8 cellular contexts compared by ENCODE assay signal in the genomic region with DNA sequence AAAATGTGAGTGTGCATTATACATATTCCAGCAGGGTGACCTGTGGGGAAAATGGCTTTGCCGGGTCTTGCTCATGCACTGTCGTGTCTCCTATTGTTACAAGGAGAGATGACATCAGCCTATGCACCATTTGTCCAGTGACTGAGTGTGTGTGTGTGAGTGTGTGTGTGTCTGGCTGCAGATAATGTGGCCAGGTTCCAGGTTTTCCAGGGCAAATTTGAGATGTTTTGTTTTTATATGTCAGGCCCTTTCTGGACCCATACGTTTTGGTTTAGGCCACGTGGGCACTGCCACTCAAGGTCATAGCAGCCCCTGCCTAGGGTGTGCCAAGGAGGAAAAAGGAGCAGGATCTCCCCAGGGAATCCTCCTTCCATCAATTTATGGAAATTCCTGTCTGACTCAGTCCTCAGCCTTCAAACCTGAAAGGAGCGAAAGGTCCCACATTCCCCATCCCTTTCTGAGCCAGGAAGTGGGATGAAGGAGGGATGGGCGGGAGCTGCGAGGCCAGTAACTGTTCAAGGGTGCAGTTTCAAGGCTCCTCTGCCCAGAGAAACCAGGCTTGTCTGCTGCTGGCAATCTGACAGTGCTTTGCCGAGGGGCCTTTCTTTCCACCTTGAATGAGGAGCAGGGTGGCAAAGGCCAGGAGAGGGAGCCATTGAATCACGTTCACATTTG.
DNase-seq lines count a peak whose midpoint lies in the region; ATAC-seq and TF ChIP-seq lines count a peak whose summit lies in the region.

No MANE protein-coding gene starts in this region.

- H3K36me3 ChIP-seq in SU-DHL-6 (ENCODE audit: low read length), result no peaks in the 10 kb centered on the region
- no peaks in the 10 kb centered on the region for H3K36me3 ChIP-seq in CD8-positive, alpha-beta T cell (ENCODE audit: insufficient read depth, low read length)

- H3K4me2 ChIP-seq in SU-DHL-6 (ENCODE audit: low read depth, low read length, poor library complexity, severe bottlenecking), result no peak overlapping the region

- H2AFZ ChIP-seq in SU-DHL-6 (ENCODE audit: low read depth, low read length, severe bottlenecking), result no peak overlapping the region

- H3K79me2 ChIP-seq in SU-DHL-6 (ENCODE audit: insufficient read depth, low read length), result no peaks in the 10 kb centered on the region

- H3K9me3 Mint-ChIP-seq in activated T-cell treated with anti-CD3 and anti-CD28 coated beads, Interleukin-2, amount 50 U/mL, for 72 hours, result no peaks in the 10 kb centered on the region
- H3K9me3 Mint-ChIP-seq in activated T-cell treated with anti-CD3 and anti-CD28 coated beads, Interleukin-2, amount 50 U/mL, for 4 hours, result no peaks in the 10 kb centered on the region
- H3K9me3 Mint-ChIP-seq in CD8-positive, alpha-beta T cell, result no peaks in the 10 kb centered on the region

- ATAC-seq in activated T-cell treated with anti-CD3 and anti-CD28 coated beads, Interleukin-2, amount 50 U/mL, for 72 hours (replicated peaks in 1 of 2), result peak; percentile 14 to 39
- no peak for ATAC-seq in activated T-cell treated with anti-CD3 and anti-CD28 coated beads, Interleukin-2, amount 50 U/mL, for 4 hours
- ATAC-seq in foreskin keratinocyte (peak; percentile 81), HG03571 (IDR thresholded peaks at IDR 0.05; ENCODE audit: unreplicated experiment) (no peak)
- no peak for ATAC-seq in CD8-positive, alpha-beta T cell

- TF ChIP-seq CTCF in SU-DHL-6 (IDR thresholded peaks at IDR 0.05; ENCODE audit: insufficient read depth, low read length, poor library complexity, severe bottlenecking) (peak; percentile 17), foreskin keratinocyte (conservative IDR thresholded peaks at IDR 0.05) (peak; percentile 82)
- TF ChIP-seq CTCF in CD8-positive, alpha-beta T cell (IDR thresholded peaks at IDR 0.05), result no peak

- no peak overlapping the region for H3K27ac Mint-ChIP-seq in activated T-cell treated with anti-CD3 and anti-CD28 coated beads, Interleukin-2, amount 50 U/mL, for 72 hours
- no peak overlapping the region for H3K27ac Mint-ChIP-seq in CD8-positive, alpha-beta T cell

- H3K27ac ChIP-seq in SU-DHL-6 (ENCODE audit: low read depth, low read length) (no peak overlapping the region), foreskin keratinocyte (peak overlapping the region; percentile 3)
- no peak overlapping the region for H3K27ac ChIP-seq in CD8-positive, alpha-beta T cell (ENCODE audit: low read depth, low read length)

- CTCF ChIA-PET in CD8-positive, alpha-beta T cell (lab: Charles Lee), result interaction anchor here (0.7 to 0.9 kb wide), 2 partner anchors 12 to 251 kb away, joined by 3 read pairs; no protein-coding TSS in a partner anchor

- H3K4me1 Mint-ChIP-seq in activated T-cell treated with anti-CD3 and anti-CD28 coated beads, Interleukin-2, amount 50 U/mL, for 72 hours (ENCODE audit: low read depth), result peaks cover 5% of the 10 kb centered on the region
- no peaks in the 10 kb centered on the region for H3K4me1 Mint-ChIP-seq in activated T-cell treated with anti-CD3 and anti-CD28 coated beads, Interleukin-2, amount 50 U/mL, for 4 hours (ENCODE audit: low read depth)
- peaks cover 5% of the 10 kb centered on the region for H3K4me1 Mint-ChIP-seq in CD8-positive, alpha-beta T cell (ENCODE audit: low read depth)

- no peaks in the 10 kb centered on the region for H3K27me3 ChIP-seq in SU-DHL-6 (ENCODE audit: low read length)
- H3K27me3 ChIP-seq in foreskin keratinocyte, result peaks cover 7% of the 10 kb centered on the region
- peaks cover 4% of the 10 kb centered on the region for H3K27me3 ChIP-seq in CD8-positive, alpha-beta T cell (ENCODE audit: insufficient read depth, low read length)

- intact Hi-C loops in CD8-positive, alpha-beta T cell (cut with DNase I, micrococcal nuclease), result loop anchor here in 1 of 2 experiments (5.0 kb wide), 2 partner anchors 151 to 921 kb away; no protein-coding TSS in a partner anchor

- peaks cover 11% of the 10 kb centered on the region for H3K4me1 ChIP-seq in foreskin keratinocyte
- no peaks in the 10 kb centered on the region for H3K4me1 ChIP-seq in CD8-positive, alpha-beta T cell (ENCODE audit: insufficient read depth, low read length)

- no peaks in the 10 kb centered on the region for H3F3A ChIP-seq in SU-DHL-6 (ENCODE audit: insufficient read depth)

- DNase-seq in activated T-cell treated with anti-CD3 and anti-CD28 coated beads, Interleukin-2, amount 50 U/mL, for 72 hours, result peak; percentile 12 to 21
- no peak for DNase-seq in activated T-cell treated with anti-CD3 and anti-CD28 coated beads, Interleukin-2, amount 50 U/mL, for 4 hours
- DNase-seq in NCI-H1092 treated with DMSO at 0.1 percent for 48 hours (lab: John Stamatoyannopoulos, UW) (peak; percentile 81), foreskin keratinocyte (peak; percentile 80 to 90), retina (peak; percentile 72)
- DNase-seq in CD8-positive, alpha-beta T cell, result no peak

- no peaks in the 10 kb centered on the region for H3K9me2 ChIP-seq in SU-DHL-6 (replicated peaks; ENCODE audit: insufficient read depth, low read length)

- no peaks in the 10 kb centered on the region for H3K9me3 ChIP-seq in SU-DHL-6 (ENCODE audit: insufficient read depth, low read length)
- H3K9me3 ChIP-seq in CD8-positive, alpha-beta T cell (ENCODE audit: low read length), result no peaks in the 10 kb centered on the region

- H3K27me3 Mint-ChIP-seq in activated T-cell treated with anti-CD3 and anti-CD28 coated beads, Interleukin-2, amount 50 U/mL, for 72 hours (ENCODE audit: low read depth), result peaks cover 35% of the 10 kb centered on the region
- H3K27me3 Mint-ChIP-seq in activated T-cell treated with anti-CD3 and anti-CD28 coated beads, Interleukin-2, amount 50 U/mL, for 4 hours (ENCODE audit: low read depth), result peaks cover 25% of the 10 kb centered on the region
- peaks cover 15% of the 10 kb centered on the region for H3K27me3 Mint-ChIP-seq in CD8-positive, alpha-beta T cell (ENCODE audit: low read depth)

- H3K4me3 Mint-ChIP-seq in activated T-cell treated with anti-CD3 and anti-CD28 coated beads, Interleukin-2, amount 50 U/mL, for 72 hours, result no peak overlapping the region
- no peak overlapping the region for H3K4me3 Mint-ChIP-seq in activated T-cell treated with anti-CD3 and anti-CD28 coated beads, Interleukin-2, amount 50 U/mL, for 4 hours
- no peak overlapping the region for H3K4me3 Mint-ChIP-seq in CD8-positive, alpha-beta T cell

- H3K36me3 Mint-ChIP-seq in activated T-cell treated with anti-CD3 and anti-CD28 coated beads, Interleukin-2, amount 50 U/mL, for 72 hours (ENCODE audit: insufficient read depth in 2 of 2), result no peaks in the 10 kb centered on the region
- H3K36me3 Mint-ChIP-seq in activated T-cell treated with anti-CD3 and anti-CD28 coated beads, Interleukin-2, amount 50 U/mL, for 4 hours (ENCODE audit: insufficient read depth), result no peaks in the 10 kb centered on the region
- H3K36me3 Mint-ChIP-seq in CD8-positive, alpha-beta T cell, result no peaks in the 10 kb centered on the region

- POLR2A ChIA-PET in CD8-positive, alpha-beta T cell (lab: Charles Lee), result no interaction called here

- no peak overlapping the region for H3K9ac ChIP-seq in SU-DHL-6 (ENCODE audit: low read length)

- no peak overlapping the region for H3K4me3 ChIP-seq in SU-DHL-6 (ENCODE audit: insufficient read depth, low read length, poor library complexity, severe bottlenecking)
- no peak overlapping the region for H3K4me3 ChIP-seq in CD8-positive, alpha-beta T cell (ENCODE audit: low read depth, low read length)

- H4K20me1 ChIP-seq in SU-DHL-6 (ENCODE audit: low read depth, low read length), result no peaks in the 10 kb centered on the region

Comparison
In these comparisons a context has a peak if more than half of its experiments do, and no peak if none do; other contexts are left out.
1. ATAC-seq: peak in activated T-cell treated with anti-CD3 and anti-CD28 coated beads, Interleukin-2, amount 50 U/mL, for 72 hours (2 of 2) and foreskin keratinocyte (single experiment); none in activated T-cell treated with anti-CD3 and anti-CD28 coated beads, Interleukin-2, amount 50 U/mL, for 4 hours (0 of 2), CD8-positive, alpha-beta T cell (single experiment) and HG03571 (single experiment).
2. DNase-seq: peak in activated T-cell treated with anti-CD3 and anti-CD28 coated beads, Interleukin-2, amount 50 U/mL, for 72 hours (2 of 2), NCI-H1092 treated with DMSO at 0.1 percent for 48 hours (single experiment), foreskin keratinocyte (2 of 2) and retina (single experiment); none in activated T-cell treated with anti-CD3 and anti-CD28 coated beads, Interleukin-2, amount 50 U/mL, for 4 hours (single experiment) and CD8-positive, alpha-beta T cell (0 of 7).